ENCODE assay signal across 9 cellular contexts in the genomic region with DNA sequence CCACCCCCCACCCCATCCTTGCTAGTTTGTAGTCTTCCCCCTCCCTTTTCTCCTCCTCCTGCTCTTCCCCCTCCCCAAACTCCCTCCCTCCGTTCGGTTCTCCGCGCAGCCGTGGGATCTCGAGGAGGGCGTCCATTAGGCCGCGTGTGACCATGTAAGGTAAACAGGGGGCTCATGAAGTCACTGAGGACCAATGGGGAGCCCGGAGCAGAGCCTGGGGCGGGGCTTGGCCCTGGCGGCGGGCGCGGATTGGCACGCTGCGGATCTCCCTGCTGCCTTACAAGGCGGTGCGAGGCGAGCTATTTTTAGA. TPM values are rescaled to one million over a fixed set of nuclear protein-coding genes. Genes with fewer than 3 reads are reported as not detected.
DNase-seq lines count a peak whose midpoint lies in the region; ATAC-seq, FAIRE-seq and TF ChIP-seq lines count a peak whose summit lies in the region.
"Had no signal": no experiment of that assay in that cellular context is flagged by ENCODE, and none has a peak within 500 bp of the region (broad histone marks: within the 10 kb centered on the region; RNA-seq: fewer than 3 reads in every experiment).

No MANE protein-coding gene starts in this region.

- H3K27me3 Mint-ChIP-seq in activated B cell treated with CpG ODN at 0.5 μM for 24 hours: no peaks in the 10 kb centered on the region

- POLR2A ChIA-PET in activated B cell treated with CpG ODN at 0.5 μM for 24 hours (lab: Charles Lee): interaction anchor here (0.6 to 7.7 kb wide), 32 partner anchors 10 to 1459 kb away, joined by 3 to 202 read pairs (median 4); partner anchors contain the start of genes CCNYL1, CREB1, FASTKD2 and FZD5

- no peak for FAIRE-seq in bronchial epithelial cell (lab: Jason Lieb, UNC)
- FAIRE-seq: A204.1 had no signal

- TF ChIP-seq CTCF in activated B cell treated with CpG ODN at 0.5 μM for 24 hours (IDR thresholded peaks at IDR 0.05) (no peak), bronchial epithelial cell (IDR thresholded peaks at IDR 0.05; ENCODE audit: insufficient read depth, low read length, severe bottlenecking) (no peak)

- H3K9ac ChIP-seq in iPS-20b (ENCODE audit: low read depth, low read length) (peak overlapping the region; percentile 95; the same call in 1 of the 2 replicates), skeletal muscle satellite cell (ENCODE audit: low read depth, low read length) (peak overlapping the region; percentile 100)

- H3K36me3 ChIP-seq in bronchial epithelial cell (ENCODE audit: control insufficient read depth, insufficient read depth, low read length): peaks cover 6% of the 10 kb centered on the region
- H3K36me3 ChIP-seq in iPS-20b (ENCODE audit: insufficient read depth, low read depth, low read length): no peaks in the 10 kb centered on the region
- H3K36me3 ChIP-seq in skeletal muscle satellite cell (ENCODE audit: insufficient read depth, low read length): peaks cover 8% of the 10 kb centered on the region

- H3K9me3 ChIP-seq in iPS-20b (ENCODE audit: insufficient read depth, low read depth, low read length) (no peaks in the 10 kb centered on the region), skeletal muscle satellite cell (replicated peaks; ENCODE audit: low read length) (no peaks in the 10 kb centered on the region)

- H3K36me3 Mint-ChIP-seq in activated B cell treated with CpG ODN at 0.5 μM for 24 hours (ENCODE audit: low read depth): peaks cover 15% of the 10 kb centered on the region

- peaks cover 43% of the 10 kb centered on the region for H3K4me1 ChIP-seq in iPS-20b (ENCODE audit: insufficient read depth, low read length)
- H3K4me1 ChIP-seq in skeletal muscle satellite cell (ENCODE audit: control insufficient read depth, insufficient read depth, low read length): peaks cover 32% of the 10 kb centered on the region

- H3K4me1 Mint-ChIP-seq in activated B cell treated with CpG ODN at 0.5 μM for 24 hours: peaks cover 63% of the 10 kb centered on the region

- CTCF ChIA-PET in activated B cell treated with CpG ODN at 0.5 μM for 24 hours (lab: Charles Lee): interaction anchor here (0.7 to 1.5 kb wide), 3 partner anchors 10 to 43 kb away, joined by 3 to 11 read pairs (median 5); no protein-coding TSS in a partner anchor

- intact Hi-C loops in activated B cell treated with CpG ODN at 0.5 μM for 24 hours (cut with micrococcal nuclease): loop anchor here (1.0 to 10.0 kb wide), 15 partner anchors 23 to 1461 kb away; partner anchors contain the start of genes CCNYL1, CREB1, EEF1B2 and FASTKD2

- H3K27me3 ChIP-seq in bronchial epithelial cell (ENCODE audit: control insufficient read depth, insufficient read depth, low read length): no peaks in the 10 kb centered on the region
- H3K27me3 ChIP-seq in iPS-20b (ENCODE audit: insufficient read depth, low read length): peaks cover 13% of the 10 kb centered on the region; the same call in 1 of the 2 replicates
- H3K27me3 ChIP-seq in skeletal muscle satellite cell (ENCODE audit: control insufficient read depth, insufficient read depth, low read length): no peaks in the 10 kb centered on the region

- H3K27ac Mint-ChIP-seq in activated B cell treated with CpG ODN at 0.5 μM for 24 hours: peak overlapping the region; percentile 95

- H3K27ac ChIP-seq in iPS-20b (ENCODE audit: low read length): peak overlapping the region; percentile 96

- DNase-seq in NK-92 (lab: John Stamatoyannopoulos, UW; ENCODE audit: unreplicated experiment): peak; percentile 82
- no peak for DNase-seq in NK-92 treated with Interleukin-12 subunit alpha and Interleukin-12 subunit beta, amount 100 ng/mL, for 24 hours (lab: John Stamatoyannopoulos, UW)
- DNase-seq in NCI-H2171 (lab: John Stamatoyannopoulos, UW): peak; percentile 98
- DNase-seq in activated B cell treated with CpG ODN at 0.5 μM for 24 hours: peak; percentile 88
- DNase-seq in bronchial epithelial cell (ENCODE audit: low read depth): peak; percentile 98

- H3K4me3 Mint-ChIP-seq in activated B cell treated with CpG ODN at 0.5 μM for 24 hours: peak overlapping the region; percentile 95

- peak; percentile 98 for ATAC-seq in HG03097 (IDR thresholded peaks at IDR 0.05; ENCODE audit: low FRiP score, unreplicated experiment)
- ATAC-seq in activated B cell treated with CpG ODN at 0.5 μM for 24 hours (ENCODE audit: low read depth): peak; percentile 89

- H3K4me3 ChIP-seq in bronchial epithelial cell (ENCODE audit: low read depth, low read length): peak overlapping the region; percentile 82
- peak overlapping the region; percentile 96; the same call in 1 of the 2 replicates for H3K4me3 ChIP-seq in iPS-20b (ENCODE audit: low read length)
- H3K4me3 ChIP-seq in skeletal muscle satellite cell (ENCODE audit: low read length): peak overlapping the region; percentile 81

- no peaks in the 10 kb centered on the region for H3K9me3 Mint-ChIP-seq in activated B cell treated with CpG ODN at 0.5 μM for 24 hours

- peak overlapping the region; percentile 97 for H3K4me2 ChIP-seq in skeletal muscle satellite cell (ENCODE audit: low read length)

RNA-seq across cellular contexts. Expression of gene KLF7, which starts 0.2 kb away (rescaled TPM):
- total RNA-seq in activated B cell treated with CpG ODN at 0.5 μM for 24 hours (31.7 and 35.8 TPM in 2 replicates), bronchial epithelial cell (39.8 and 40.5 TPM in 2 replicates)
- total RNA-seq in skeletal muscle satellite cell (2012; rRNA removed): 23.1 and 25.1 TPM in 2 replicates
